ENCODE assay signal across 19 cellular contexts in genomic region chr4:86564795-86565194, GRCh38. TPM values are rescaled to one million over a fixed set of nuclear protein-coding genes. Genes with fewer than 3 reads are reported as not detected.
A peak's percentile ranks its signal among the peaks of the same experiment; 100 is the strongest.
DNase-seq lines count a peak whose midpoint lies in the region; ATAC-seq and TF ChIP-seq lines count a peak whose summit lies in the region.
"Had no signal": no experiment of that assay in that cellular context is flagged by ENCODE, and none has a peak within 500 bp of the region (broad histone marks: within the 10 kb centered on the region; RNA-seq: fewer than 3 reads in every experiment).

No MANE protein-coding gene starts in this region.

- peak; percentile 30 for ATAC-seq in GM19351 (IDR thresholded peaks at IDR 0.05; ENCODE audit: unreplicated experiment)
- ATAC-seq: activated CD4-positive, alpha-beta T cell treated with anti-CD3 and anti-CD28 coated beads for 36 hours; naive thymus-derived CD8-positive, alpha-beta T cell had no signal

- peak in 30 of 56 donors; percentile 7 to 64 (median 37) for TF ChIP-seq CTCF in dorsolateral prefrontal cortex (IDR thresholded peaks at IDR 0.05 in 54 of 56, conservative IDR thresholded peaks at IDR 0.05 in 2 of 56; ENCODE audit: low read depth in 1 of 56, partially characterized antibody in 56 of 56)

- no peaks in the 10 kb centered on the region for H3K27me3 ChIP-seq in dorsolateral prefrontal cortex
- H3K27me3 ChIP-seq: esophagus muscularis mucosa, SJSA1 had no signal

- H3K27ac ChIP-seq in dorsolateral prefrontal cortex = no peak overlapping the region
- H3K27ac ChIP-seq: esophagus muscularis mucosa, SJSA1, skin epidermis had no signal

- intact Hi-C loops in dorsolateral prefrontal cortex (cut with DNase I) = no loop called here

- no peak overlapping the region for H3K4me3 ChIP-seq in dorsolateral prefrontal cortex
- H3K4me3 ChIP-seq: esophagus muscularis mucosa, SJSA1, skin epidermis had no signal

- DNase-seq in NCI-H69 (lab: John Stamatoyannopoulos, UW) (peak; percentile 18), dorsolateral prefrontal cortex (peak in 1 of 10 donors; percentile 47), putamen (ENCODE audit: low spot score) (peak; percentile 23), DMS153 treated with DMSO at 0.1 percent for 48 hours (lab: John Stamatoyannopoulos, UW; ENCODE audit: unreplicated experiment) (no peak), NCI-H146 treated with DMSO at 0.1 percent for 48 hours (lab: John Stamatoyannopoulos, UW; ENCODE audit: unreplicated experiment) (no peak)
- no peak for DNase-seq in stimulated activated CD4-positive, alpha-beta T cell treated with anti-CD3 and anti-CD28 coated beads, Interleukin-12 subunit alpha, Interleukin-12 subunit beta, amount 100 ng/mL, for 4 hours
- DNase-seq: activated CD4-positive, alpha-beta T cell treated with anti-CD3 and anti-CD28 coated beads for 36 hours; activated CD8-positive, alpha-beta memory T cell treated with anti-CD3 and anti-CD28 coated beads, Interleukin-2, amount 50 U/mL, for 4 hours; activated effector memory CD4-positive, alpha-beta T cell treated with anti-CD3 and anti-CD28 coated beads, Interleukin-2, amount 50 U/mL, for 16 hours; islet precursor cell; mesendoderm; MV-4-11; naive thymus-derived CD8-positive, alpha-beta T cell; NCI-H2029 treated with DMSO at 0.1 percent for 48 hours; stimulated activated CD4-positive, alpha-beta T cell treated with anti-CD3 and anti-CD28 coated beads, Interleukin-4, amount 100 ng/mL, for 24 hours had no signal

RNA-seq across cellular contexts. Expression of gene PTPN13, which starts 29.3 kb away (rescaled TPM):
- total RNA-seq in dorsolateral prefrontal cortex = 100 to 1,000 TPM in 1 of 120 experiments, 10 to 100 TPM in 119; 25.4 to 145 (median 48.0) TPM
- total RNA-seq: naive thymus-derived CD8-positive, alpha-beta T cell had no signal

Comparison
In these comparisons a context has a peak if more than half of its experiments do, and no peak if none do; other contexts are left out.
1. DNase-seq: peak in NCI-H69 (single experiment) and putamen (single experiment); none in stimulated activated CD4-positive, alpha-beta T cell treated with anti-CD3 and anti-CD28 coated beads, Interleukin-12 subunit alpha, Interleukin-12 subunit beta, amount 100 ng/mL, for 4 hours (single experiment), DMS153 treated with DMSO at 0.1 percent for 48 hours (single experiment) and NCI-H146 treated with DMSO at 0.1 percent for 48 hours (single experiment).